ENCODE assay signal across 24 cellular contexts in the genomic region with DNA sequence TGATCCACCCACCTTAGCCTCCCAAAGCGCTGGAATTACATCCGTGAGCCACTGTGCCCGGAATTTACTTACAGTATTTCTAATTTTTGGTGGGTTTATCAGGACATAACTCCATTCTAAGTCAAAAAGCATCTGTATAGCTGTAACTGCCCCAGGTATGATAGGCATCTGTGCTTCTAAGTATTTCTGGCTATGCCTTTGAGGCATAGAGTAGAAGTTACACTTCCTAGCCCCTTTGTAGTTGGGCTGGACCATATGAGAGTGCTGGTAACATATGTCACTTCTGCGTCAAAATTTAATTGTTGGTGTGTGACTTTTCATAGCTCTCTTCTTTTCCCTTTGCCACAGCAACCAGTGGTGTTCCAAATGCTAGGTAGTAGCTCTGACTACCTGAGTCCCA.
"Had no signal": no experiment of that assay in that cellular context is flagged by ENCODE, and none has a peak within 500 bp of the region (broad histone marks: within the 10 kb centered on the region; RNA-seq: fewer than 3 reads in every experiment).

No MANE protein-coding gene starts in this region.

- H3K4me1 ChIP-seq: right atrium auricular region, right lobe of liver, testis, thyroid gland, uterus had no signal

- H2AFZ ChIP-seq: hepatocyte had no signal

- H3K36me3 ChIP-seq: heart right ventricle, left ventricle myocardium inferior, ovary, right atrium auricular region, right lobe of liver, thyroid gland, transverse colon, uterus had no signal

- H3K27ac ChIP-seq: heart right ventricle, hepatocyte, left ventricle myocardium inferior, ovary, right atrium auricular region, right lobe of liver, testis, thyroid gland, transverse colon, uterus had no signal

- H3K9me3 Mint-ChIP-seq: memory B cell; natural killer cell treated with Interleukin-12 subunit alpha and Interleukin-12 subunit beta and Interleukin-15 and Interleukin-18, amount 100 ng/mL, for 72 hours had no signal

- ATAC-seq: heart right ventricle; mucosa of descending colon; naive thymus-derived CD4-positive, alpha-beta T cell; natural killer cell treated with Interleukin-12 subunit alpha and Interleukin-12 subunit beta and Interleukin-15 and Interleukin-18, amount 100 ng/mL, for 72 hours; right lobe of liver; stimulated activated naive CD8-positive, alpha-beta T cell treated with anti-CD3 and anti-CD28 coated beads, Interleukin-15, amount 100 ng/mL, for 72 hours had no signal

- H3K4me3 Mint-ChIP-seq: memory B cell; naive thymus-derived CD4-positive, alpha-beta T cell; natural killer cell treated with Interleukin-12 subunit alpha and Interleukin-12 subunit beta and Interleukin-15 and Interleukin-18, amount 100 ng/mL, for 72 hours; stimulated activated naive CD8-positive, alpha-beta T cell treated with anti-CD3 and anti-CD28 coated beads, Interleukin-15, amount 100 ng/mL, for 72 hours had no signal

- H3K36me3 Mint-ChIP-seq: memory B cell; natural killer cell treated with Interleukin-12 subunit alpha and Interleukin-12 subunit beta and Interleukin-15 and Interleukin-18, amount 100 ng/mL, for 72 hours had no signal

- H3K9me3 ChIP-seq: heart right ventricle, left ventricle myocardium inferior, mucosa of descending colon, ovary, right atrium auricular region, right lobe of liver, testis, thyroid gland, transverse colon, uterus had no signal

- H3K27ac Mint-ChIP-seq: memory B cell, progenitor cell of endocrine pancreas had no signal

- H3K4me2 ChIP-seq: hepatocyte, smooth muscle cell had no signal

- H3K4me3 ChIP-seq: heart right ventricle, hepatocyte, left ventricle myocardium inferior, mucosa of descending colon, ovary, right atrium auricular region, right lobe of liver, smooth muscle cell, testis, thyroid gland, transverse colon, uterus had no signal

- H3K27me3 ChIP-seq: heart right ventricle, hepatocyte, ovary, right atrium auricular region, right lobe of liver, testis, thyroid gland, transverse colon, uterus had no signal

- DNase-seq: heart right ventricle; left ventricle myocardium inferior; midbrain; mucosa of descending colon; naive thymus-derived CD4-positive, alpha-beta T cell; ovary; right lobe of liver; stimulated activated CD4-positive, alpha-beta T cell treated with anti-CD3 and anti-CD28 coated beads, Interleukin-1b, Interleukin-23, amount 100 ng/mL, for 48 hours; stimulated activated CD4-positive, alpha-beta T cell treated with anti-CD3 and anti-CD28 coated beads, Interleukin-2, amount 100 ng/mL, for 48 hours; stimulated activated CD4-positive, alpha-beta T cell treated with anti-CD3 and anti-CD28 coated beads, Interleukin-4, amount 100 ng/mL, for 4 hours; stimulated activated CD8-positive, alpha-beta memory T cell treated with anti-CD3 and anti-CD28 coated beads, Interleukin-4, amount 100 ng/mL, for 48 hours; stimulated activated naive CD4-positive, alpha-beta T cell; stimulated activated naive CD8-positive, alpha-beta T cell treated with anti-CD3 and anti-CD28 coated beads, Interleukin-15, amount 100 ng/mL, for 72 hours; substantia nigra; testis; thyroid gland; transverse colon; uterus had no signal

- H3K27me3 Mint-ChIP-seq: memory B cell; naive thymus-derived CD4-positive, alpha-beta T cell; natural killer cell treated with Interleukin-12 subunit alpha and Interleukin-12 subunit beta and Interleukin-15 and Interleukin-18, amount 100 ng/mL, for 72 hours; progenitor cell of endocrine pancreas; stimulated activated naive CD8-positive, alpha-beta T cell treated with anti-CD3 and anti-CD28 coated beads, Interleukin-15, amount 100 ng/mL, for 72 hours had no signal
